In genomic region chr17:38743556-38744171, GRCh38 we compare ENCODE assay signal across 13 cellular contexts. TPM values are rescaled to one million over a fixed set of nuclear protein-coding genes. Genes with fewer than 3 reads are reported as not detected.
DNase-seq lines count a peak whose midpoint lies in the region; TF ChIP-seq lines count a peak whose summit lies in the region.
"Had no signal": no experiment of that assay in that cellular context is flagged by ENCODE, and none has a peak within 500 bp of the region (broad histone marks: within the 10 kb centered on the region; RNA-seq: fewer than 3 reads in every experiment).

No MANE protein-coding gene starts in this region.

- no peak overlapping the region for H3K4me3 ChIP-seq in ascending aorta
- H3K4me3 ChIP-seq: spleen had no signal

- H3K36me3 ChIP-seq in ascending aorta, result peaks cover 9 to 14% of the 10 kb centered on the region in 2 donors

- DNase-seq in DMS53 treated with DMSO at 0.1 percent for 48 hours (lab: John Stamatoyannopoulos, UW; ENCODE audit: unreplicated experiment), result peak; percentile 22
- peak; percentile 79 for DNase-seq in NCI-H1105 treated with DMSO at 0.1 percent for 48 hours (lab: John Stamatoyannopoulos, UW)
- DNase-seq in ascending aorta (ENCODE audit: low spot score in 2 of 2), result no peak
- DNase-seq in activated CD4-positive, alpha-beta T cell treated with anti-CD3 and anti-CD28 coated beads, Interleukin-2, amount 50 U/mL, for 48 hours, result no peak
- no peak for DNase-seq in stimulated activated naive CD4-positive, alpha-beta T cell (lab: John Stamatoyannopoulos, UW)
- DNase-seq in dermis blood vessel endothelial cell, result no peak
- no peak for DNase-seq in stimulated activated CD4-positive, alpha-beta T cell treated with anti-CD3 and anti-CD28 coated beads, Interleukin-12 subunit alpha, Interleukin-12 subunit beta, amount 100 ng/mL, for 4 hours
- DNase-seq: activated CD4-positive, alpha-beta T cell treated with anti-CD3 and anti-CD28 coated beads for 4 hours; erythroblast; naive thymus-derived CD8-positive, alpha-beta T cell; NCI-H1694 treated with DMSO at 0.1 percent for 48 hours; spleen had no signal

- H3K27me3 Mint-ChIP-seq in nephron (ENCODE audit: low read depth), result no peaks in the 10 kb centered on the region

- H3K4me1 Mint-ChIP-seq in nephron, result peaks cover 56% of the 10 kb centered on the region

- H3K27ac Mint-ChIP-seq in nephron, result peak overlapping the region; percentile 72 to 83 (median 78)
- H3K27ac Mint-ChIP-seq: naive thymus-derived CD8-positive, alpha-beta T cell had no signal

- H3K27ac ChIP-seq in ascending aorta, result peak overlapping the region; percentile 43 to 67

- no peaks in the 10 kb centered on the region for H3K27me3 ChIP-seq in ascending aorta

- peak overlapping the region; percentile 34 to 72 (median 50) for H3K4me3 Mint-ChIP-seq in nephron
- H3K4me3 Mint-ChIP-seq: naive thymus-derived CD8-positive, alpha-beta T cell had no signal

- H3K9me3 Mint-ChIP-seq in nephron, result no peaks in the 10 kb centered on the region
- H3K9me3 Mint-ChIP-seq: naive thymus-derived CD8-positive, alpha-beta T cell had no signal

- TF ChIP-seq CTCF in ascending aorta (IDR thresholded peaks at IDR 0.05) (no peak), nephron (IDR thresholded peaks at IDR 0.05; ENCODE audit: unreplicated experiment in 3 of 3) (no peak)

- intact Hi-C loops in ascending aorta (cut with DNase I), result no loop called here

- no peaks in the 10 kb centered on the region for H3K9me3 ChIP-seq in ascending aorta
- H3K9me3 ChIP-seq: spleen had no signal

- peaks cover 3 to 31% of the 10 kb centered on the region in 2 donors for H3K4me1 ChIP-seq in ascending aorta

- peaks cover 16% of the 10 kb centered on the region for H3K36me3 Mint-ChIP-seq in nephron (ENCODE audit: low read depth)
- H3K36me3 Mint-ChIP-seq: naive thymus-derived CD8-positive, alpha-beta T cell had no signal

RNA-seq across cellular contexts. Expression of gene PCGF2, which starts 4.5 kb away (rescaled TPM):
- total RNA-seq in ascending aorta, result 64.8 TPM
- 2.4 and 7.8 TPM in 2 replicates for total RNA-seq in dermis blood vessel endothelial cell
- total RNA-seq: naive thymus-derived CD8-positive, alpha-beta T cell had no signal

RNA-seq across cellular contexts. Expression of gene PSMB3, which starts 8.9 kb away (rescaled TPM):
- total RNA-seq in ascending aorta, result 189 TPM
- total RNA-seq in dermis blood vessel endothelial cell, result 188 and 348 TPM in 2 replicates

RNA-seq across cellular contexts. Expression of gene CISD3, which starts 13.5 kb away (rescaled TPM):
- total RNA-seq in ascending aorta (27.6 TPM), dermis blood vessel endothelial cell (1.7 and 3.4 TPM in 2 replicates)

RNA-seq across cellular contexts. Expression of gene MLLT6, which starts 38.6 kb away (rescaled TPM):
- total RNA-seq in ascending aorta, result 100 TPM
- 23.9 and 25.9 TPM in 2 replicates for total RNA-seq in dermis blood vessel endothelial cell

RNA-seq across cellular contexts. Expression of gene PIP4K2B, which starts 55.7 kb away (rescaled TPM):
- total RNA-seq in ascending aorta (45.0 TPM), dermis blood vessel endothelial cell (55.3 and 76.7 TPM in 2 replicates)

Comparison
In these comparisons a context has a peak if more than half of its experiments do, and no peak if none do; other contexts are left out.
1. DNase-seq: peak in DMS53 treated with DMSO at 0.1 percent for 48 hours (single experiment) and NCI-H1105 treated with DMSO at 0.1 percent for 48 hours (single experiment); none in ascending aorta (0 of 2), activated CD4-positive, alpha-beta T cell treated with anti-CD3 and anti-CD28 coated beads, Interleukin-2, amount 50 U/mL, for 48 hours (0 of 2), stimulated activated naive CD4-positive, alpha-beta T cell (0 of 6), dermis blood vessel endothelial cell (single experiment) and stimulated activated CD4-positive, alpha-beta T cell treated with anti-CD3 and anti-CD28 coated beads, Interleukin-12 subunit alpha, Interleukin-12 subunit beta, amount 100 ng/mL, for 4 hours (single experiment).